14 cellular contexts compared by ENCODE assay signal in the genomic region with DNA sequence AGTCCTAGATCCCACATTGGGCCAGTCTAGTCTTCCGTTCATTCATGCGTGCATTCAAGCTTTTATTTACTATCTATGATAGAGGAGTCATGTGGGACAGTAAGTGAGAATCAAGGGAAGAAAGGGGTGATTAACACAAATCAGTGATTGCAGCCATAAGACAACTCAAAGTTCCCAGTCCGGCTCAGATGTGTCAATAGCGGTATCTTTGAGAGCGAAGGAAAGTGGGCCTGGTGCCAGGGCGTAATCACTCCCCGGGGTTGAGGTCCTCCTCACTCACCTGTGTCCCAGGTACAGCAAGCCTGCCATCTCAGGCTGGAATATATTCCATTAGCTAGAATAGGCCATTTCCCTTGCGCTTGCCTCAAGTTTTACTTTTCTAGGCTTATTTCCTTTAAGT.
DNase-seq lines count a peak whose midpoint lies in the region; ATAC-seq and TF ChIP-seq lines count a peak whose summit lies in the region.
"Had no signal": no experiment of that assay in that cellular context is flagged by ENCODE, and none has a peak within 500 bp of the region (broad histone marks: within the 10 kb centered on the region; RNA-seq: fewer than 3 reads in every experiment).

No MANE protein-coding gene starts in this region.

- intact Hi-C loops in mucosa of descending colon (cut with DNase I, micrococcal nuclease) (no loop called here), transverse colon (cut with DNase I; ENCODE audit: low total_unique reads) (no loop called here)

- H3K4me1 ChIP-seq in mucosa of descending colon (ENCODE audit: low read depth) (peaks cover 21% of the 10 kb centered on the region), transverse colon (peaks cover 0 to 40% (median 26%) of the 10 kb centered on the region in 4 donors)

- TF ChIP-seq CTCF in mucosa of descending colon (IDR thresholded peaks at IDR 0.05) (no peak), transverse colon (IDR thresholded peaks at IDR 0.05) (no peak)

- TF ChIP-seq EP300 in transverse colon (IDR thresholded peaks at IDR 0.05; ENCODE audit: low read depth) = no peak

- H3K27ac ChIP-seq in transverse colon = peak overlapping the region; percentile 76 to 87 (median 86)
- H3K27ac ChIP-seq: HL-60 had no signal

- H3K27me3 ChIP-seq in transverse colon = no peaks in the 10 kb centered on the region

- in situ Hi-C loops in transverse colon (cut with MboI; ENCODE audit: low pct_ligation_motif_present in 1 of 4, low pct_unique_long_range_greater_than_20kb in 1 of 4, low sequenced_read_pairs in 3 of 4) = no loop called here
- in situ Hi-C loops in KBM-7 (cut with MboI; ENCODE audit: low pct_unique_long_range_greater_than_20kb, low sequenced_read_pairs) = no loop called here

- peak; percentile 83 for ATAC-seq in mucosa of descending colon
- ATAC-seq: GM23338 had no signal

- H3K9me3 ChIP-seq in mucosa of descending colon (no peaks in the 10 kb centered on the region), transverse colon (no peaks in the 10 kb centered on the region)

- no peak for TF ChIP-seq POLR2A in transverse colon (IDR thresholded peaks at IDR 0.05)

- H3K4me3 ChIP-seq in mucosa of descending colon (no peak overlapping the region), transverse colon (no peak overlapping the region)
- H3K4me3 ChIP-seq: GM23338 had no signal

- DNase-seq in NCI-H748 (lab: John Stamatoyannopoulos, UW; ENCODE audit: unreplicated experiment) = peak; percentile 12
- DNase-seq in NCI-H748 treated with DMSO at 0.1 percent for 48 hours (lab: John Stamatoyannopoulos, UW) = no peak
- peak; percentile 29 for DNase-seq in NCI-H69 (lab: John Stamatoyannopoulos, UW)
- peak; percentile 91 to 96 (median 93) for DNase-seq in mucosa of descending colon
- DNase-seq in transverse colon = peak; percentile 94
- DNase-seq in inferior parietal cortex (ENCODE audit: extremely low spot score) = no peak
- no peak for DNase-seq in KBM-7
- DNase-seq: C1 segment of cervical spinal cord; CD4-positive, alpha-beta T cell; DMS79; EL; H7 had no signal

- 64 to 75% methylated on average over 6 to 8 of the region's 8 CpGs for WGBS in transverse colon (ENCODE audit: low coverage in 1 of 2), 2 donors

- H3K36me3 ChIP-seq in mucosa of descending colon (ENCODE audit: low read depth) (no peaks in the 10 kb centered on the region), transverse colon (no peaks in the 10 kb centered on the region)

Comparison
In these comparisons a context has a peak if more than half of its experiments do, and no peak if none do; other contexts are left out.
1. DNase-seq: peak in NCI-H748 (single experiment), NCI-H69 (single experiment), mucosa of descending colon (3 of 3) and transverse colon (single experiment); none in NCI-H748 treated with DMSO at 0.1 percent for 48 hours (single experiment), inferior parietal cortex (single experiment) and KBM-7 (single experiment).